Comparison of ENCODE assay signal across 1 cellular context in the genomic region with DNA sequence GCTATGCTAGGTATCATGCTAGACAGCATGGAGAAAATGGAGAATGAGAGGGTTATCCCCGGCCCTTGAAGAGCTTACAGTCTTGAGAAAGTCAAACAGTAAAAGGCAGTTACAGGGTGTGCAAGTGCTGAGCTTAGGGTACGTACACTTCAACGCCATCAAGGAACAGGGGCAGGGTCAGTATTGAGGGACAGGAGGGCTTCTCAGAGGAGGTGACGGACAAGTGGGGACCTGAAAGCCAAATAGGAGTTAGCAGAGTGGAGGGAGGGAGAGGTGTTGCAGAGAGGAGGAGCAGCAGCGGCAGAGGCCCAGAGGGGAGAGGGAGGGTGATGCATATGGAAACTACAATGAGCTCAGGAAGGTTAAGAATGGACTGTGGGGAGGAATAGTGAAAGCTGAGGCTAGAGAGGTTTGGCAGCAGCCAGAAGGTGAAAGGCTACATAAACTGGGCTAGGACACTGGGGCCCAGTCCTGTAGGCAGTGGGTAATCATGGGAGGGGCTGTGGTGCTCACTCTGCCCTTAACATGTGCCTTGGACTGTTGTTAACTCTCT.
TF ChIP-seq lines count a peak whose summit lies in the region.

No MANE protein-coding gene starts in this region.

TF ChIP-seq in GM12878, 131 proteins besides CTCF, POLR2A, EP300 and RAD21 (continued from another document):
- TF ChIP-seq, protein P1, sequence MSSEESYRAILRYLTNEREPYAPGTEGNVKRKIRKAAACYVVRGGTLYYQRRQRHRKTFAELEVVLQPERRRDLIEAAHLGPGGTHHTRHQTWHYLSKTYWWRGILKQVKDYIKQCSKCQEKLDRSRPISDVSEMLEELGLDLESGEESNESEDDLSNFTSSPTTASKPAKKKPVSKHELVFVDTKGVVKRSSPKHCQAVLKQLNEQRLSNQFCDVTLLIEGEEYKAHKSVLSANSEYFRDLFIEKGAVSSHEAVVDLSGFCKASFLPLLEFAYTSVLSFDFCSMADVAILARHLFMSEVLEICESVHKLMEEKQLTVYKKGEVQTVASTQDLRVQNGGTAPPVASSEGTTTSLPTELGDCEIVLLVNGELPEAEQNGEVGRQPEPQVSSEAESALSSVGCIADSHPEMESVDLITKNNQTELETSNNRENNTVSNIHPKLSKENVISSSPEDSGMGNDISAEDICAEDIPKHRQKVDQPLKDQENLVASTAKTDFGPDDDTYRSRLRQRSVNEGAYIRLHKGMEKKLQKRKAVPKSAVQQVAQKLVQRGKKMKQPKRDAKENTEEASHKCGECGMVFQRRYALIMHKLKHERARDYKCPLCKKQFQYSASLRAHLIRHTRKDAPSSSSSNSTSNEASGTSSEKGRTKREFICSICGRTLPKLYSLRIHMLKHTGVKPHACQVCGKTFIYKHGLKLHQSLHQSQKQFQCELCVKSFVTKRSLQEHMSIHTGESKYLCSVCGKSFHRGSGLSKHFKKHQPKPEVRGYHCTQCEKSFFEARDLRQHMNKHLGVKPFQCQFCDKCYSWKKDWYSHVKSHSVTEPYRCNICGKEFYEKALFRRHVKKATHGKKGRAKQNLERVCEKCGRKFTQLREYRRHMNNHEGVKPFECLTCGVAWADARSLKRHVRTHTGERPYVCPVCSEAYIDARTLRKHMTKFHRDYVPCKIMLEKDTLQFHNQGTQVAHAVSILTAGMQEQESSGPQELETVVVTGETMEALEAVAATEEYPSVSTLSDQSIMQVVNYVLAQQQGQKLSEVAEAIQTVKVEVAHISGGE (CRISPR knock-in tag; IDR thresholded peaks at IDR 0.05) = no peak
- TF ChIP-seq KAT2A (conservative IDR thresholded peaks at IDR 0.05; ENCODE audit: control insufficient read depth, low read depth, low read length) (no peak), STAT3 (IDR thresholded peaks at IDR 0.05; ENCODE audit: low read depth, low read length) (no peak), RB1 (IDR thresholded peaks at IDR 0.05; ENCODE audit: borderline replicate concordance) (no peak), TAF1 (IDR thresholded peaks at IDR 0.05; ENCODE audit: borderline replicate concordance, low read depth, low read length) (no peak), ESRRA (IDR thresholded peaks at IDR 0.05; ENCODE audit: low read length) (no peak), MEF2A (IDR thresholded peaks at IDR 0.05; ENCODE audit: insufficient read depth, low read depth, low read length) (no peak), TBL1XR1 (IDR thresholded peaks at IDR 0.05; ENCODE audit: low read depth, low read length) (no peak), CREB1 (IDR thresholded peaks at IDR 0.05; ENCODE audit: low read depth) (no peak), FOXM1 (IDR thresholded peaks at IDR 0.05; ENCODE audit: low read depth, low read length) (no peak), NFIC (IDR thresholded peaks at IDR 0.05; ENCODE audit: low read depth, low read length) (0 out of 2 replicates have a peak, but pooled peaks have one; percentile 34), MTA2 (IDR thresholded peaks at IDR 0.05; ENCODE audit: low read depth) (no peak), PAX5 (IDR thresholded peaks at IDR 0.05; ENCODE audit: borderline replicate concordance, low read depth, low read length) (no peak), RUNX3 (IDR thresholded peaks at IDR 0.05; ENCODE audit: low read length) (peak; percentile 73), EGR1 (IDR thresholded peaks at IDR 0.05; ENCODE audit: borderline replicate concordance in 1 of 2, low read depth in 2 of 2, low read length in 2 of 2) (0 out of 3 replicates have a peak, but pooled peaks of 1 of the 2 experiments have one; percentile 11), CBX3 (IDR thresholded peaks at IDR 0.05; ENCODE audit: borderline replicate concordance, low read depth) (no peak), CREM (IDR thresholded peaks at IDR 0.05; ENCODE audit: low read depth) (peak; percentile 47; the same call in 1 of the 2 replicates), ZNF622 (IDR thresholded peaks at IDR 0.05) (no peak), ZNF274 (IDR thresholded peaks at IDR 0.05; ENCODE audit: insufficient read depth, insufficient read length) (no peak), MEF2B (IDR thresholded peaks at IDR 0.05; ENCODE audit: partially characterized antibody, poor library complexity, severe bottlenecking) (no peak), HCFC1 (IDR thresholded peaks at IDR 0.05; ENCODE audit: low read length) (no peak), STAT1 (conservative IDR thresholded peaks at IDR 0.05) (no peak), LARP7 (IDR thresholded peaks at IDR 0.05) (no peak), IRF4 (IDR thresholded peaks at IDR 0.05; ENCODE audit: low read depth, low read length) (peak; percentile 40; the same call in 1 of the 2 replicates), EZH2 (IDR thresholded peaks at IDR 0.05; ENCODE audit: borderline replicate concordance, control insufficient read depth, low read depth, low read length) (no peak), PAX8 (IDR thresholded peaks at IDR 0.05) (no peak), BHLHE40 (IDR thresholded peaks at IDR 0.05; ENCODE audit: borderline replicate concordance in 1 of 2, low read depth in 2 of 2, low read length in 1 of 2) (no peak), ATF7 (IDR thresholded peaks at IDR 0.05; ENCODE audit: low read depth) (no peak), CHD2 (IDR thresholded peaks at IDR 0.05; ENCODE audit: borderline replicate concordance, low read depth, low read length) (no peak), WRNIP1 (IDR thresholded peaks at IDR 0.05; ENCODE audit: borderline replicate concordance, low read depth, low read length) (no peak), HDGF (IDR thresholded peaks at IDR 0.05) (0 out of 2 replicates have a peak, but pooled peaks have one; percentile 27), BACH1 (IDR thresholded peaks at IDR 0.05; ENCODE audit: borderline replicate concordance) (no peak), IKZF2 (IDR thresholded peaks at IDR 0.05) (no peak), POLR2AphosphoS5 (IDR thresholded peaks at IDR 0.05; ENCODE audit: low read length) (no peak), MXI1 (IDR thresholded peaks at IDR 0.05; ENCODE audit: low read depth, low read length) (no peak), IKZF1 (conservative IDR thresholded peaks at IDR 0.05) (no peak), JUNB (IDR thresholded peaks at IDR 0.05) (peak; percentile 81), TCF3 (IDR thresholded peaks at IDR 0.05; ENCODE audit: borderline replicate concordance, insufficient read depth, low read depth, low read length) (no peak)
- TF ChIP-seq, protein P2, sequence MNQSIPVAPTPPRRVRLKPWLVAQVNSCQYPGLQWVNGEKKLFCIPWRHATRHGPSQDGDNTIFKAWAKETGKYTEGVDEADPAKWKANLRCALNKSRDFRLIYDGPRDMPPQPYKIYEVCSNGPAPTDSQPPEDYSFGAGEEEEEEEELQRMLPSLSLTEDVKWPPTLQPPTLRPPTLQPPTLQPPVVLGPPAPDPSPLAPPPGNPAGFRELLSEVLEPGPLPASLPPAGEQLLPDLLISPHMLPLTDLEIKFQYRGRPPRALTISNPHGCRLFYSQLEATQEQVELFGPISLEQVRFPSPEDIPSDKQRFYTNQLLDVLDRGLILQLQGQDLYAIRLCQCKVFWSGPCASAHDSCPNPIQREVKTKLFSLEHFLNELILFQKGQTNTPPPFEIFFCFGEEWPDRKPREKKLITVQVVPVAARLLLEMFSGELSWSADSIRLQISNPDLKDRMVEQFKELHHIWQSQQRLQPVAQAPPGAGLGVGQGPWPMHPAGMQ (IDR thresholded peaks at IDR 0.05; ENCODE audit: borderline replicate concordance) = no peak
- TF ChIP-seq, protein P3, sequence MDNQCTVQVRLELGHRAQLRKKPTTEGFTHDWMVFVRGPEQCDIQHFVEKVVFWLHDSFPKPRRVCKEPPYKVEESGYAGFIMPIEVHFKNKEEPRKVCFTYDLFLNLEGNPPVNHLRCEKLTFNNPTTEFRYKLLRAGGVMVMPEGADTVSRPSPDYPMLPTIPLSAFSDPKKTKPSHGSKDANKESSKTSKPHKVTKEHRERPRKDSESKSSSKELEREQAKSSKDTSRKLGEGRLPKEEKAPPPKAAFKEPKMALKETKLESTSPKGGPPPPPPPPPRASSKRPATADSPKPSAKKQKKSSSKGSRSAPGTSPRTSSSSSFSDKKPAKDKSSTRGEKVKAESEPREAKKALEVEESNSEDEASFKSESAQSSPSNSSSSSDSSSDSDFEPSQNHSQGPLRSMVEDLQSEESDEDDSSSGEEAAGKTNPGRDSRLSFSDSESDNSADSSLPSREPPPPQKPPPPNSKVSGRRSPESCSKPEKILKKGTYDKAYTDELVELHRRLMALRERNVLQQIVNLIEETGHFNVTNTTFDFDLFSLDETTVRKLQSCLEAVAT (IDR thresholded peaks at IDR 0.05) = no peak
- TF ChIP-seq, protein P4, sequence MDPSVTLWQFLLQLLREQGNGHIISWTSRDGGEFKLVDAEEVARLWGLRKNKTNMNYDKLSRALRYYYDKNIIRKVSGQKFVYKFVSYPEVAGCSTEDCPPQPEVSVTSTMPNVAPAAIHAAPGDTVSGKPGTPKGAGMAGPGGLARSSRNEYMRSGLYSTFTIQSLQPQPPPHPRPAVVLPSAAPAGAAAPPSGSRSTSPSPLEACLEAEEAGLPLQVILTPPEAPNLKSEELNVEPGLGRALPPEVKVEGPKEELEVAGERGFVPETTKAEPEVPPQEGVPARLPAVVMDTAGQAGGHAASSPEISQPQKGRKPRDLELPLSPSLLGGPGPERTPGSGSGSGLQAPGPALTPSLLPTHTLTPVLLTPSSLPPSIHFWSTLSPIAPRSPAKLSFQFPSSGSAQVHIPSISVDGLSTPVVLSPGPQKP (IDR thresholded peaks at IDR 0.05; ENCODE audit: low read depth, low read length) = no peak
- TF ChIP-seq, protein P5, sequence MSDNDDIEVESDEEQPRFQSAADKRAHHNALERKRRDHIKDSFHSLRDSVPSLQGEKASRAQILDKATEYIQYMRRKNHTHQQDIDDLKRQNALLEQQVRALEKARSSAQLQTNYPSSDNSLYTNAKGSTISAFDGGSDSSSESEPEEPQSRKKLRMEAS (IDR thresholded peaks at IDR 0.05; ENCODE audit: low read depth, low read length) = no peak
- TF ChIP-seq, protein P6, sequence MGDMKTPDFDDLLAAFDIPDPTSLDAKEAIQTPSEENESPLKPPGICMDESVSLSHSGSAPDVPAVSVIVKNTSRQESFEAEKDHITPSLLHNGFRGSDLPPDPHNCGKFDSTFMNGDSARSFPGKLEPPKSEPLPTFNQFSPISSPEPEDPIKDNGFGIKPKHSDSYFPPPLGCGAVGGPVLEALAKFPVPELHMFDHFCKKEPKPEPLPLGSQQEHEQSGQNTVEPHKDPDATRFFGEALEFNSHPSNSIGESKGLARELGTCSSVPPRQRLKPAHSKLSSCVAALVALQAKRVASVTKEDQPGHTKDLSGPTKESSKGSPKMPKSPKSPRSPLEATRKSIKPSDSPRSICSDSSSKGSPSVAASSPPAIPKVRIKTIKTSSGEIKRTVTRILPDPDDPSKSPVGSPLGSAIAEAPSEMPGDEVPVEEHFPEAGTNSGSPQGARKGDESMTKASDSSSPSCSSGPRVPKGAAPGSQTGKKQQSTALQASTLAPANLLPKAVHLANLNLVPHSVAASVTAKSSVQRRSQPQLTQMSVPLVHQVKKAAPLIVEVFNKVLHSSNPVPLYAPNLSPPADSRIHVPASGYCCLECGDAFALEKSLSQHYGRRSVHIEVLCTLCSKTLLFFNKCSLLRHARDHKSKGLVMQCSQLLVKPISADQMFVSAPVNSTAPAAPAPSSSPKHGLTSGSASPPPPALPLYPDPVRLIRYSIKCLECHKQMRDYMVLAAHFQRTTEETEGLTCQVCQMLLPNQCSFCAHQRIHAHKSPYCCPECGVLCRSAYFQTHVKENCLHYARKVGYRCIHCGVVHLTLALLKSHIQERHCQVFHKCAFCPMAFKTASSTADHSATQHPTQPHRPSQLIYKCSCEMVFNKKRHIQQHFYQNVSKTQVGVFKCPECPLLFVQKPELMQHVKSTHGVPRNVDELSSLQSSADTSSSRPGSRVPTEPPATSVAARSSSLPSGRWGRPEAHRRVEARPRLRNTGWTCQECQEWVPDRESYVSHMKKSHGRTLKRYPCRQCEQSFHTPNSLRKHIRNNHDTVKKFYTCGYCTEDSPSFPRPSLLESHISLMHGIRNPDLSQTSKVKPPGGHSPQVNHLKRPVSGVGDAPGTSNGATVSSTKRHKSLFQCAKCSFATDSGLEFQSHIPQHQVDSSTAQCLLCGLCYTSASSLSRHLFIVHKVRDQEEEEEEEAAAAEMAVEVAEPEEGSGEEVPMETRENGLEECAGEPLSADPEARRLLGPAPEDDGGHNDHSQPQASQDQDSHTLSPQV (IDR thresholded peaks at IDR 0.05) = no peak
- TF ChIP-seq, protein P7, sequence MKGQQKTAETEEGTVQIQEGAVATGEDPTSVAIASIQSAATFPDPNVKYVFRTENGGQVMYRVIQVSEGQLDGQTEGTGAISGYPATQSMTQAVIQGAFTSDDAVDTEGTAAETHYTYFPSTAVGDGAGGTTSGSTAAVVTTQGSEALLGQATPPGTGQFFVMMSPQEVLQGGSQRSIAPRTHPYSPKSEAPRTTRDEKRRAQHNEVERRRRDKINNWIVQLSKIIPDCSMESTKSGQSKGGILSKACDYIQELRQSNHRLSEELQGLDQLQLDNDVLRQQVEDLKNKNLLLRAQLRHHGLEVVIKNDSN (IDR thresholded peaks at IDR 0.05; ENCODE audit: borderline replicate concordance, extremely low read length, insufficient read depth, low read depth, low read length) = no peak
- TF ChIP-seq, protein P8, sequence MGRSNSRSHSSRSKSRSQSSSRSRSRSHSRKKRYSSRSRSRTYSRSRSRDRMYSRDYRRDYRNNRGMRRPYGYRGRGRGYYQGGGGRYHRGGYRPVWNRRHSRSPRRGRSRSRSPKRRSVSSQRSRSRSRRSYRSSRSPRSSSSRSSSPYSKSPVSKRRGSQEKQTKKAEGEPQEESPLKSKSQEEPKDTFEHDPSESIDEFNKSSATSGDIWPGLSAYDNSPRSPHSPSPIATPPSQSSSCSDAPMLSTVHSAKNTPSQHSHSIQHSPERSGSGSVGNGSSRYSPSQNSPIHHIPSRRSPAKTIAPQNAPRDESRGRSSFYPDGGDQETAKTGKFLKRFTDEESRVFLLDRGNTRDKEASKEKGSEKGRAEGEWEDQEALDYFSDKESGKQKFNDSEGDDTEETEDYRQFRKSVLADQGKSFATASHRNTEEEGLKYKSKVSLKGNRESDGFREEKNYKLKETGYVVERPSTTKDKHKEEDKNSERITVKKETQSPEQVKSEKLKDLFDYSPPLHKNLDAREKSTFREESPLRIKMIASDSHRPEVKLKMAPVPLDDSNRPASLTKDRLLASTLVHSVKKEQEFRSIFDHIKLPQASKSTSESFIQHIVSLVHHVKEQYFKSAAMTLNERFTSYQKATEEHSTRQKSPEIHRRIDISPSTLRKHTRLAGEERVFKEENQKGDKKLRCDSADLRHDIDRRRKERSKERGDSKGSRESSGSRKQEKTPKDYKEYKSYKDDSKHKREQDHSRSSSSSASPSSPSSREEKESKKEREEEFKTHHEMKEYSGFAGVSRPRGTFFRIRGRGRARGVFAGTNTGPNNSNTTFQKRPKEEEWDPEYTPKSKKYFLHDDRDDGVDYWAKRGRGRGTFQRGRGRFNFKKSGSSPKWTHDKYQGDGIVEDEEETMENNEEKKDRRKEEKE (IDR thresholded peaks at IDR 0.05) = no peak
